In the genomic region with DNA sequence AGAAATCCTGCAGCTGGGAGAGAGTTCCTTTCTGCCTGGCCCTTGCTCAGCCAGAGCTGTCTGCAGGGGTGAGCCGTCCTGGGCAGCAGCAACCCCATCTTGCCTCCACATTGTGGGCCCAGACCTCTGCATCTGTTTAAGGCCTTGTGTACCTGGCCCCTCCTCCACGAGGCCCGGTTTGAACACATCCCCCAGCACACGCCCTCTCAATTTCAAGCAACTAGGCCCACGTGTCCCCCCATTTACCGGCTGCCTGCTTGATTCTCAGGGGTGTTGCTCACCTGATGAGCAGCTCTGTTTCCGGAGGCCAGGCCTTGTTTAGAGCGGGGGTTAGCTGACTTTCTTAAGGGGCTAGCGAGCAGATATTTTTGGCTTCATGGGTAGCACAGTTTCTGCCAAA, we compare ENCODE assay signal across 27 cellular contexts.
"Had no signal": no experiment of that assay in that cellular context is flagged by ENCODE, and none has a peak within 500 bp of the region (broad histone marks: within the 10 kb centered on the region; RNA-seq: fewer than 3 reads in every experiment).

No MANE protein-coding gene starts in this region.

- H3K9me3 ChIP-seq: ascending aorta, breast epithelium had no signal

- H3K4me3 ChIP-seq: ascending aorta, breast epithelium had no signal

- H3K4me1 ChIP-seq: ascending aorta had no signal

- ATAC-seq: activated CD8-positive, alpha-beta memory T cell treated with anti-CD3 and anti-CD28 coated beads, Interleukin-2, amount 10 ng/mL, durations not matched to agents 7 days and 5 days; activated CD8-positive, alpha-beta T cell treated with anti-CD3 and anti-CD28 coated beads for 36 hours; activated naive CD8-positive, alpha-beta T cell treated with anti-CD3 and anti-CD28 coated beads, Interleukin-2, amount 50 U/mL, for 24 hours had no signal

- FAIRE-seq: TTC549 had no signal

- H3K27me3 ChIP-seq: ascending aorta, breast epithelium had no signal

- DNase-seq: activated B cell treated with CpG ODN at 0.5 μM for 24 hours; activated CD4-positive, alpha-beta memory T cell treated with anti-CD3 and anti-CD28 coated beads for 36 hours; activated CD4-positive, alpha-beta T cell treated with anti-CD3 and anti-CD28 coated beads for 4 hours; activated CD4-positive, alpha-beta T cell treated with anti-CD3 and anti-CD28 coated beads, Interleukin-2, amount 10 ng/mL, durations not matched to agents 24 days and 14 days; activated CD4-positive, alpha-beta T cell treated with anti-CD3 and anti-CD28 coated beads, Interleukin-2, amount 50 U/mL, for 1 hour; activated CD4-positive, alpha-beta T cell treated with anti-CD3 and anti-CD28 coated beads, Interleukin-2, amount 50 U/mL, for 4 hours; activated CD4-positive, CD25-positive, alpha-beta regulatory T cell treated with anti-CD3 and anti-CD28 coated beads, Interleukin-2, amount 50 U/mL, for 72 hours; activated CD8-positive, alpha-beta memory T cell treated with anti-CD3 and anti-CD28 coated beads, Interleukin-2, amount 10 ng/mL, durations not matched to agents 7 days and 5 days; activated CD8-positive, alpha-beta T cell treated with anti-CD3 and anti-CD28 coated beads for 36 hours; activated effector memory CD4-positive, alpha-beta T cell treated with Interleukin-2 at 50 U/mL for 16 hours; activated gamma-delta T cell; activated naive CD4-positive, alpha-beta T cell treated with anti-CD3 and anti-CD28 coated beads, Interleukin-2, amount 10 ng/mL, durations not matched to agents 7 days and 5 days; activated naive CD4-positive, alpha-beta T cell treated with Interleukin-2 at 50 U/mL for 16 hours; activated naive CD8-positive, alpha-beta T cell treated with anti-CD3 and anti-CD28 coated beads, Interleukin-2, amount 10 ng/mL, durations not matched to agents 7 days and 5 days; activated naive CD8-positive, alpha-beta T cell treated with anti-CD3 and anti-CD28 coated beads, Interleukin-2, amount 50 U/mL, for 24 hours; activated T-cell treated with anti-CD3 and anti-CD28 coated beads, Interleukin-2, amount 50 U/mL, for 24 hours; activated T-cell treated with anti-CD3 and anti-CD28 coated beads, Interleukin-2, amount 50 U/mL, for 48 hours; amygdala; anterior cingulate cortex; central memory CD4-positive, alpha-beta T cell; T-helper 1 cell; T-helper 2 cell; T-helper 9 cell had no signal

- H3K36me3 ChIP-seq: ascending aorta, breast epithelium had no signal

- H3K27ac ChIP-seq: ascending aorta, breast epithelium, VCaP had no signal
